Comparison of ENCODE assay signal across 8 cellular contexts in the genomic region with DNA sequence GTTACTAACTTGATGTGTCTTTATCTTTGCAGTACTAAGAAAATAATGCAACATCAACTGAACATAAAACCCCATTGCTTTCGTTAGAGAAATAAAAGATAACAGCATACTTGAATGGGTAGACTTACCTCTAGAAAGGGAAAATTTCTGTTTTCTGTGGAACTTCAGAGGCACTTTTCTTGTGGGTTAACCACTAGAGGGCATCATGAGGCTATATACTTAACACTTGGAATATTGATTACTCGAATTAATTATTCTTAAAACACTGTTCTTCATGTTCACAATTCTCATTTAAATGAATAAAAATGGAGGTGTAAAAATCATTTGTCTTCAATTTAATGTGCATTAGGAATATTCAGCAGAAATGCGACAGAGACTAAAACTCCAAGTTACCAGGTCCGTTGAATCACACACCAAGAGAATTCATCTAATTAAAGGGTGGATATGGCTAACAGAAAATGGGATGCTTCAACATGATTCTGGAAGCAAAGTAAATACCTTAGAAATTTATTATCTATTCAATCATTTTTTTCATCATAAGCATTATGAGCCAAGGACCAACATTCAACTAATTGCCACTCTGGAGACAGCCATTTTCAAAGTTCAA.
DNase-seq lines count a peak whose midpoint lies in the region; ATAC-seq and TF ChIP-seq lines count a peak whose summit lies in the region.

No MANE protein-coding gene starts in this region.

- H3K27me3 Mint-ChIP-seq in neural crest cell (ENCODE audit: low read depth), result no peaks in the 10 kb centered on the region

- no peak overlapping the region for H3K4me3 Mint-ChIP-seq in neural crest cell

- peak; percentile 7 for DNase-seq in DMS153 treated with DMSO at 0.1 percent for 48 hours (lab: John Stamatoyannopoulos, UW; ENCODE audit: unreplicated experiment)
- no peak for DNase-seq in DMS153 (lab: John Stamatoyannopoulos, UW)
- DNase-seq in NCI-H2029 (lab: John Stamatoyannopoulos, UW), result peak; percentile 4
- DNase-seq in cerebellar cortex (ENCODE audit: low spot score), result peak; percentile 36
- DNase-seq in neural crest cell (ENCODE audit: low read depth, low spot score), result no peak
- DNase-seq in HuH-7 (ENCODE audit: low spot score), result no peak
- no peak for DNase-seq in activated CD4-positive, CD25-positive, alpha-beta regulatory T cell (lab: John Stamatoyannopoulos, UW)

- H3K9me3 Mint-ChIP-seq in neural crest cell, result peaks cover 4% of the 10 kb centered on the region

- peak; percentile 81 for TF ChIP-seq CTCF in neural crest cell (conservative IDR thresholded peaks at IDR 0.05)

- no peak for ATAC-seq in HG03521 (IDR thresholded peaks at IDR 0.05; ENCODE audit: unreplicated experiment)

- H3K27ac Mint-ChIP-seq in neural crest cell (ENCODE audit: unreplicated experiment), result no peak overlapping the region

- peaks cover 3% of the 10 kb centered on the region for H3K36me3 Mint-ChIP-seq in neural crest cell (ENCODE audit: low read depth)

- no peaks in the 10 kb centered on the region for H3K4me1 Mint-ChIP-seq in neural crest cell

Comparison
In these comparisons a context has a peak if more than half of its experiments do, and no peak if none do; other contexts are left out.
1. DNase-seq: peak in DMS153 treated with DMSO at 0.1 percent for 48 hours (single experiment), NCI-H2029 (single experiment) and cerebellar cortex (single experiment); none in DMS153 (single experiment), neural crest cell (single experiment), HuH-7 (single experiment) and activated CD4-positive, CD25-positive, alpha-beta regulatory T cell (0 of 4).